In genomic region chr9:27151693-27152397, GRCh38 we compare ENCODE assay signal across 1 cellular context.
TF ChIP-seq lines count a peak whose summit lies in the region.

No MANE protein-coding gene starts in this region.

TF ChIP-seq in Ishikawa, 13 proteins besides CTCF, POLR2A, EP300 and RAD21 (continued from another document):
- TF ChIP-seq MAX (IDR thresholded peaks at IDR 0.05) = no peak
- TF ChIP-seq TEAD4 (IDR thresholded peaks at IDR 0.05) = peak; percentile 76
- no peak for TF ChIP-seq FOXM1 (IDR thresholded peaks at IDR 0.05; ENCODE audit: borderline replicate concordance, low read depth)
- no peak for TF ChIP-seq REST (IDR thresholded peaks at IDR 0.05; ENCODE audit: low read depth)
- TF ChIP-seq TCF12 (IDR thresholded peaks at IDR 0.05; ENCODE audit: low read depth) = no peak
- no peak for TF ChIP-seq CREB1 (IDR thresholded peaks at IDR 0.05; ENCODE audit: low read depth)
